1 cellular context compared by ENCODE assay signal in the genomic region with DNA sequence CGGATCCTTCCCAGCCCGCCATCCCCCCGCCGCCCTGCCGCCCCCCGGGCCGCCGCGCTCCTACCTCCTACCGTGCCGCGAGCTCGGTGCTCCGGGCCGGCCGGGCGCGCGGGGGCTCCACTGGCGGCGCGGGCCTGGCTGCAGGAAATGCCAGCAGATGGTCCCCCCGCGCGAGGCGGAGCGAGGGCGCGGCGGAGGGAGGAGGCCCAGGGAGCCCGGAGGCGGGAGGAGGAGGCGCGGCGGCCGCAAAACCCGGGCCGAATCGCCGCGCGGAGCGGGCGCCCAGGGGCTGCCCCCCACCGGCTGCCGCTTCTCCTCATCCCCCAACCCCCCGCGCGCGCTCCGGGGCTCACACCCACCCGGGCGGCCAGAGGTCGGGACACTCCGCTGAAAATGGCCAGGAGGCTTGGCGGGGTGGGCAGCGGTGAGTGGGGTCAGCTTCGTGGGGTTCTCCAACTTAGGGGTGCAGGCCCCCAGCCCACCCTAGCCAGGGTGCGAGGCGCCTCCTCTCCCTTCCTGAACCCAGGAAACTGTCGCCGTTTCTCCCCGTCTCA.
TF ChIP-seq lines count a peak whose summit lies in the region.

A gene with protein sequence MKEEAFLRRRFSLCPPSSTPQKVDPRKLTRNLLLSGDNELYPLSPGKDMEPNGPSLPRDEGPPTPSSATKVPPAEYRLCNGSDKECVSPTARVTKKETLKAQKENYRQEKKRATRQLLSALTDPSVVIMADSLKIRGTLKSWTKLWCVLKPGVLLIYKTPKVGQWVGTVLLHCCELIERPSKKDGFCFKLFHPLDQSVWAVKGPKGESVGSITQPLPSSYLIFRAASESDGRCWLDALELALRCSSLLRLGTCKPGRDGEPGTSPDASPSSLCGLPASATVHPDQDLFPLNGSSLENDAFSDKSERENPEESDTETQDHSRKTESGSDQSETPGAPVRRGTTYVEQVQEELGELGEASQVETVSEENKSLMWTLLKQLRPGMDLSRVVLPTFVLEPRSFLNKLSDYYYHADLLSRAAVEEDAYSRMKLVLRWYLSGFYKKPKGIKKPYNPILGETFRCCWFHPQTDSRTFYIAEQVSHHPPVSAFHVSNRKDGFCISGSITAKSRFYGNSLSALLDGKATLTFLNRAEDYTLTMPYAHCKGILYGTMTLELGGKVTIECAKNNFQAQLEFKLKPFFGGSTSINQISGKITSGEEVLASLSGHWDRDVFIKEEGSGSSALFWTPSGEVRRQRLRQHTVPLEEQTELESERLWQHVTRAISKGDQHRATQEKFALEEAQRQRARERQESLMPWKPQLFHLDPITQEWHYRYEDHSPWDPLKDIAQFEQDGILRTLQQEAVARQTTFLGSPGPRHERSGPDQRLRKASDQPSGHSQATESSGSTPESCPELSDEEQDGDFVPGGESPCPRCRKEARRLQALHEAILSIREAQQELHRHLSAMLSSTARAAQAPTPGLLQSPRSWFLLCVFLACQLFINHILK (minus strand): TSS at position 159 of the 554 bp plus-strand sequence. CDS start 36,162 bp downstream, outside the sequence.

TF ChIP-seq in H1, 55 proteins besides CTCF, POLR2A, EP300 and RAD21 (continued from another document):
- TF ChIP-seq, protein P1, sequence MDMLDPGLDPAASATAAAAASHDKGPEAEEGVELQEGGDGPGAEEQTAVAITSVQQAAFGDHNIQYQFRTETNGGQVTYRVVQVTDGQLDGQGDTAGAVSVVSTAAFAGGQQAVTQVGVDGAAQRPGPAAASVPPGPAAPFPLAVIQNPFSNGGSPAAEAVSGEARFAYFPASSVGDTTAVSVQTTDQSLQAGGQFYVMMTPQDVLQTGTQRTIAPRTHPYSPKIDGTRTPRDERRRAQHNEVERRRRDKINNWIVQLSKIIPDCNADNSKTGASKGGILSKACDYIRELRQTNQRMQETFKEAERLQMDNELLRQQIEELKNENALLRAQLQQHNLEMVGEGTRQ (IDR thresholded peaks at IDR 0.05; ENCODE audit: low read length) = no peak
- TF ChIP-seq CHD2 (IDR thresholded peaks at IDR 0.05; ENCODE audit: low read length) (no peak), MAFK (IDR thresholded peaks at IDR 0.05; ENCODE audit: low read depth, low read length) (no peak), CBX5 (IDR thresholded peaks at IDR 0.05; ENCODE audit: low read depth, low read length) (no peak), RFX5 (IDR thresholded peaks at IDR 0.05; ENCODE audit: borderline replicate concordance, low read depth, low read length) (no peak), SIRT6 (IDR thresholded peaks at IDR 0.05; ENCODE audit: low read length) (no peak), ZNF274 (IDR thresholded peaks at IDR 0.05; ENCODE audit: borderline replicate concordance, extremely low read depth, low read length) (no peak), TEAD4 (IDR thresholded peaks at IDR 0.05; ENCODE audit: low read depth, low read length) (no peak), PHF8 (conservative IDR thresholded peaks at IDR 0.05; ENCODE audit: low read depth, low read length) (0 out of 2 replicates have a peak, but pooled peaks have one; percentile 17), EGR1 (IDR thresholded peaks at IDR 0.05; ENCODE audit: borderline replicate concordance, low read depth, low read length) (no peak), EZH2 (IDR thresholded peaks at IDR 0.05; ENCODE audit: low read depth, low read length, severe bottlenecking) (no peak), HDAC2 (IDR thresholded peaks at IDR 0.05; ENCODE audit: borderline replicate concordance in 1 of 2, low read depth in 2 of 2, low read length in 2 of 2) (no peak), CBX8 (IDR thresholded peaks at IDR 0.05; ENCODE audit: borderline replicate concordance, low read depth, low read length) (no peak), KDM4A (IDR thresholded peaks at IDR 0.05; ENCODE audit: low read depth, low read length, severe bottlenecking) (no peak), GABPA (IDR thresholded peaks at IDR 0.05; ENCODE audit: borderline replicate concordance, insufficient read depth, low read length) (peak; percentile 28; the same call in 1 of the 2 replicates), JUND (IDR thresholded peaks at IDR 0.05; ENCODE audit: low read length) (no peak), TAF7 (optimal IDR thresholded peaks at IDR 0.05; ENCODE audit: borderline replicate concordance, low read depth, low read length) (no peak), SRF (IDR thresholded peaks at IDR 0.05; ENCODE audit: low read depth, low read length) (no peak), POU5F1 (IDR thresholded peaks at IDR 0.05; ENCODE audit: low read depth, low read length) (no peak)
- TF ChIP-seq, protein P2, sequence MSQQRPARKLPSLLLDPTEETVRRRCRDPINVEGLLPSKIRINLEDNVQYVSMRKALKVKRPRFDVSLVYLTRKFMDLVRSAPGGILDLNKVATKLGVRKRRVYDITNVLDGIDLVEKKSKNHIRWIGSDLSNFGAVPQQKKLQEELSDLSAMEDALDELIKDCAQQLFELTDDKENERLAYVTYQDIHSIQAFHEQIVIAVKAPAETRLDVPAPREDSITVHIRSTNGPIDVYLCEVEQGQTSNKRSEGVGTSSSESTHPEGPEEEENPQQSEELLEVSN (IDR thresholded peaks at IDR 0.05) = no peak
- TF ChIP-seq, protein P3, sequence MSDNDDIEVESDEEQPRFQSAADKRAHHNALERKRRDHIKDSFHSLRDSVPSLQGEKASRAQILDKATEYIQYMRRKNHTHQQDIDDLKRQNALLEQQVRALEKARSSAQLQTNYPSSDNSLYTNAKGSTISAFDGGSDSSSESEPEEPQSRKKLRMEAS (IDR thresholded peaks at IDR 0.05) = no peak
